22 cellular contexts compared by ENCODE assay signal in the genomic region with DNA sequence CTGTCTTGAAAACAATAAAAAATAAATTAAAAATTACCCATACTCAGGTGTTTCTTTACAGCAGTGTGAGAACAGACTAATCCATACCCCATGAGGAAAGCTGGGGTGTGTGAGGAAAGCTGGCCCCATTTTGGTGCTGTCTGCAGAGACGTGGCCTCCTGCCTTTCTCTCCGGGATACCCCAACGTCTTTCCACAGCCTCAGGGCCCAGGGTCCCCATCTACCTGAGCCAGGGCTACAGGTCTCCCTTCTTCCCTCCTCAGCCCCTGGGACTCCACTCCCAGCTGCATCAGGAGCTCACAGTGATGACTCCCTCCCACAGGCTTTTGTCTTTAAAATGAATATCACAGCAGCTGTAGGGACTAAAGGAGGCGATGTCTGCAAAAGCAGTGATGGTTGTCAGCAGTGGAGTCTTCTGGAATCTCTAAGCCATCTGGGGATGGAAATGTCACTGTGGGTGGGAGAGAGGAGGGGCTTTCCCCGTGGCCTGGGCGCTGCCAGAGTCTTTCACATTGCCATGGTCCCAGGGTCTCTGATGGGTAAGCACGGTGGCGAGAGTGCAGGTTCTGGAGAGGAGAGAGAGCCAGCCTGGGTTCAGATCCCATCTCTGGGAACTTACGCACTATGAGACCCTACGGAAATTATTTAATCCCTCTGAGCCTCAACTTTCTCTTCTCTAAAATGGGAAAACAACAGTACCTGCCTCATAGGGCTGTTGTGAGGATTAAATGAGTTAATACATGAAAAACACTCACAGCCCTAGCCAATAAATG.
A peak's percentile ranks its signal among the peaks of the same experiment; 100 is the strongest.
DNase-seq lines count a peak whose midpoint lies in the region; ATAC-seq, FAIRE-seq and TF ChIP-seq lines count a peak whose summit lies in the region.
"Had no signal": no experiment of that assay in that cellular context is flagged by ENCODE, and none has a peak within 500 bp of the region (broad histone marks: within the 10 kb centered on the region; RNA-seq: fewer than 3 reads in every experiment).

No MANE protein-coding gene starts in this region.

- peaks cover 3% of the 10 kb centered on the region for H3K27me3 Mint-ChIP-seq in activated CD4-positive, alpha-beta T cell treated with anti-CD3 and anti-CD28 coated beads, Interleukin-2, amount 10 ng/mL, durations not matched to agents 24 days and 14 days
- H3K27me3 Mint-ChIP-seq in activated CD8-positive, alpha-beta T cell treated with anti-CD3 and anti-CD28 coated beads, Interleukin-2, amount 10 ng/mL, durations not matched to agents 7 days and 5 days (ENCODE audit: low read depth) = no peaks in the 10 kb centered on the region

- CTCF ChIA-PET in activated CD8-positive, alpha-beta T cell treated with anti-CD3 and anti-CD28 coated beads, Interleukin-2, amount 10 ng/mL, durations not matched to agents 7 days and 5 days (lab: Charles Lee) = no interaction called here

- TF ChIP-seq CTCF in kidney (IDR thresholded peaks at IDR 0.05; ENCODE audit: borderline replicate concordance, extremely low read depth, insufficient read depth) = no peak

- H3K27ac ChIP-seq in kidney (ENCODE audit: low read depth in 2 of 2, low read length in 2 of 2) = no peak overlapping the region
- H3K27ac ChIP-seq: BLaER1, KMS-11 had no signal

- no peak overlapping the region for H3K9ac ChIP-seq in kidney (ENCODE audit: low read length in 2 of 2)
- H3K9ac ChIP-seq: BLaER1, KMS-11 had no signal

- H3K27me3 ChIP-seq in H7 (ENCODE audit: control insufficient read depth, insufficient read depth, low read length) (no peaks in the 10 kb centered on the region; the same call in 1 of the 2 replicates), HAP-1 (ENCODE audit: low read depth) (no peaks in the 10 kb centered on the region)
- H3K27me3 ChIP-seq: BLaER1 had no signal

- H3K4me3 ChIP-seq in H7 (ENCODE audit: insufficient read depth, low read depth, low read length) (no peak overlapping the region), HAP-1 (no peak overlapping the region), kidney (ENCODE audit: low read length in 2 of 2) (no peak overlapping the region)
- H3K4me3 ChIP-seq: BLaER1 had no signal

- ATAC-seq in activated CD8-positive, alpha-beta T cell treated with anti-CD3 and anti-CD28 coated beads, Interleukin-2, amount 10 ng/mL, durations not matched to agents 7 days and 5 days = no peak
- ATAC-seq: CD8-positive, alpha-beta T cell; Right ventricle myocardium inferior had no signal

- peaks cover 8% of the 10 kb centered on the region for H3K9me3 Mint-ChIP-seq in activated CD4-positive, alpha-beta T cell treated with anti-CD3 and anti-CD28 coated beads, Interleukin-2, amount 10 ng/mL, durations not matched to agents 24 days and 14 days
- no peaks in the 10 kb centered on the region for H3K9me3 Mint-ChIP-seq in activated CD8-positive, alpha-beta T cell treated with anti-CD3 and anti-CD28 coated beads, Interleukin-2, amount 10 ng/mL, durations not matched to agents 7 days and 5 days (ENCODE audit: insufficient read depth)
- H3K9me3 Mint-ChIP-seq: CD8-positive, alpha-beta T cell had no signal

- no peak for DNase-seq in activated CD4-positive, alpha-beta T cell treated with anti-CD3 and anti-CD28 coated beads, Interleukin-2, amount 10 ng/mL, durations not matched to agents 24 days and 14 days
- no peak for DNase-seq in activated CD4-positive, alpha-beta T cell treated with anti-CD3 and anti-CD28 coated beads for 1 hour
- DNase-seq in H7 (peak; percentile 69), iPS-NIHi7 (ENCODE audit: extremely low spot score) (peak; percentile 51), HAP-1 (ENCODE audit: low spot score in 2 of 2) (no peak), kidney (no peak), NCI-H146 (lab: John Stamatoyannopoulos, UW) (no peak)
- no peak for DNase-seq in activated CD8-positive, alpha-beta T cell treated with anti-CD3 and anti-CD28 coated beads, Interleukin-2, amount 10 ng/mL, durations not matched to agents 7 days and 5 days
- DNase-seq: CD8-positive, alpha-beta T cell; DND-41; GOT3; NCI-H1048; NCI-H1436 treated with DMSO at 0.1 percent for 48 hours; NCI-H2081 treated with DMSO at 0.1 percent for 48 hours; NCI-H510A; NCI-H774 had no signal

- peaks cover 48% of the 10 kb centered on the region for H3K4me1 Mint-ChIP-seq in activated CD4-positive, alpha-beta T cell treated with anti-CD3 and anti-CD28 coated beads, Interleukin-2, amount 10 ng/mL, durations not matched to agents 24 days and 14 days
- H3K4me1 Mint-ChIP-seq in activated CD8-positive, alpha-beta T cell treated with anti-CD3 and anti-CD28 coated beads, Interleukin-2, amount 10 ng/mL, durations not matched to agents 7 days and 5 days (ENCODE audit: low read depth) = peaks cover 32% of the 10 kb centered on the region

- H3K27ac Mint-ChIP-seq in activated CD4-positive, alpha-beta T cell treated with anti-CD3 and anti-CD28 coated beads, Interleukin-2, amount 10 ng/mL, durations not matched to agents 24 days and 14 days = peak overlapping the region; percentile 63
- H3K27ac Mint-ChIP-seq in activated CD8-positive, alpha-beta T cell treated with anti-CD3 and anti-CD28 coated beads, Interleukin-2, amount 10 ng/mL, durations not matched to agents 7 days and 5 days = peak overlapping the region; percentile 40
- H3K27ac Mint-ChIP-seq: CD8-positive, alpha-beta T cell had no signal

- intact Hi-C loops in activated CD4-positive, alpha-beta T cell treated with anti-CD3 and anti-CD28 coated beads, Interleukin-2, amount 10 ng/mL, durations not matched to agents 24 days and 14 days (cut with micrococcal nuclease) = loop anchor here (2.0 to 5.0 kb wide), 2 partner anchors 38 to 111 kb away; no protein-coding TSS in a partner anchor
- intact Hi-C loops in kidney (cut with DNase I) = no loop called here

- no peak for FAIRE-seq in kidney (lab: Jason Lieb, UNC)
- FAIRE-seq: A204.1, G401.6, HepG2 had no signal

- POLR2A ChIA-PET in activated CD8-positive, alpha-beta T cell treated with anti-CD3 and anti-CD28 coated beads, Interleukin-2, amount 10 ng/mL, durations not matched to agents 7 days and 5 days (lab: Charles Lee) = no interaction called here

- H3K36me3 ChIP-seq in H7 (replicated peaks; ENCODE audit: control insufficient read depth, insufficient read depth, low read length) = no peaks in the 10 kb centered on the region
- H3K36me3 ChIP-seq in HAP-1 (replicated peaks) = no peaks in the 10 kb centered on the region
- H3K36me3 ChIP-seq in kidney (ENCODE audit: control insufficient read depth in 1 of 2, insufficient read depth in 2 of 2, low read length in 2 of 2) = no peaks in the 10 kb centered on the region
- H3K36me3 ChIP-seq: BLaER1 had no signal

- H3K4me3 Mint-ChIP-seq in activated CD4-positive, alpha-beta T cell treated with anti-CD3 and anti-CD28 coated beads, Interleukin-2, amount 10 ng/mL, durations not matched to agents 24 days and 14 days = peak overlapping the region; percentile 57
- H3K4me3 Mint-ChIP-seq in activated CD8-positive, alpha-beta T cell treated with anti-CD3 and anti-CD28 coated beads, Interleukin-2, amount 10 ng/mL, durations not matched to agents 7 days and 5 days = no peak overlapping the region
- H3K4me3 Mint-ChIP-seq: CD8-positive, alpha-beta T cell had no signal

- H3K36me3 Mint-ChIP-seq in activated CD4-positive, alpha-beta T cell treated with anti-CD3 and anti-CD28 coated beads, Interleukin-2, amount 10 ng/mL, durations not matched to agents 24 days and 14 days (ENCODE audit: low read depth) = peaks cover 11% of the 10 kb centered on the region
- H3K36me3 Mint-ChIP-seq in activated CD8-positive, alpha-beta T cell treated with anti-CD3 and anti-CD28 coated beads, Interleukin-2, amount 10 ng/mL, durations not matched to agents 7 days and 5 days (ENCODE audit: low read depth) = peaks cover 13% of the 10 kb centered on the region
- H3K36me3 Mint-ChIP-seq: CD8-positive, alpha-beta T cell had no signal

- in situ Hi-C loops in HAP-1 (cut with MboI; ENCODE audit: low sequenced_read_pairs) = no loop called here

- H3K4me1 ChIP-seq in HAP-1 = no peaks in the 10 kb centered on the region
- no peaks in the 10 kb centered on the region for H3K4me1 ChIP-seq in kidney (ENCODE audit: control insufficient read depth in 1 of 2, insufficient read depth in 1 of 2, low read depth in 1 of 2, low read length in 2 of 2)

- H3K9me3 ChIP-seq in HAP-1 (no peaks in the 10 kb centered on the region), kidney (ENCODE audit: control insufficient read depth in 1 of 2, low read length in 2 of 2) (no peaks in the 10 kb centered on the region)
- H3K9me3 ChIP-seq: BLaER1 had no signal

Comparison
In these comparisons a context has a peak if more than half of its experiments do, and no peak if none do; other contexts are left out.
1. DNase-seq: peak in H7 (single experiment) and iPS-NIHi7 (single experiment); none in activated CD4-positive, alpha-beta T cell treated with anti-CD3 and anti-CD28 coated beads, Interleukin-2, amount 10 ng/mL, durations not matched to agents 24 days and 14 days (single experiment), activated CD4-positive, alpha-beta T cell treated with anti-CD3 and anti-CD28 coated beads for 1 hour (single experiment), activated CD8-positive, alpha-beta T cell treated with anti-CD3 and anti-CD28 coated beads, Interleukin-2, amount 10 ng/mL, durations not matched to agents 7 days and 5 days (single experiment), HAP-1 (0 of 2), kidney (single experiment) and NCI-H146 (single experiment).